In genomic region chrX:5265324-5265723, GRCh38 we compare ENCODE assay signal across 40 cellular contexts.
"Had no signal": no experiment of that assay in that cellular context is flagged by ENCODE, and none has a peak within 500 bp of the region (broad histone marks: within the 10 kb centered on the region; RNA-seq: fewer than 3 reads in every experiment).

No MANE protein-coding gene starts in this region.

- FAIRE-seq: bronchial epithelial cell, colon had no signal

- H3K27ac ChIP-seq: adrenal gland, ascending aorta, body of pancreas, brain microvascular endothelial cell, breast epithelium, cardiac muscle cell had no signal

- H3K4me3 ChIP-seq: adrenal gland, ascending aorta, body of pancreas, breast epithelium, cardiac muscle cell had no signal

- ATAC-seq: activated naive CD4-positive, alpha-beta T cell treated with anti-CD3 and anti-CD28 coated beads, Interleukin-2, amount 50 U/mL, for 72 hours; activated naive CD8-positive, alpha-beta T cell treated with anti-CD3 and anti-CD28 coated beads, Interleukin-2, amount 50 U/mL, for 24 hours; activated T-cell treated with anti-CD3 and anti-CD28 coated beads, Interleukin-2, amount 50 U/mL, for 4 hours; activated T-cell treated with anti-CD3 and anti-CD28 coated beads, Interleukin-2, amount 50 U/mL, for 72 hours; activated T-helper 17 cell treated with anti-CD3 and anti-CD28 coated beads, Interleukin-2, amount 50 U/mL, for 72 hours; body of pancreas had no signal

- H3K9me3 Mint-ChIP-seq: activated naive CD4-positive, alpha-beta T cell treated with anti-CD3 and anti-CD28 coated beads for 36 hours; activated naive CD4-positive, alpha-beta T cell treated with anti-CD3 and anti-CD28 coated beads, Interleukin-2, amount 10 ng/mL, durations not matched to agents 7 days and 5 days; activated naive CD4-positive, alpha-beta T cell treated with anti-CD3 and anti-CD28 coated beads, Interleukin-2, amount 50 U/mL, for 24 hours; activated naive CD4-positive, alpha-beta T cell treated with anti-CD3 and anti-CD28 coated beads, Interleukin-2, amount 50 U/mL, for 72 hours; activated naive CD8-positive, alpha-beta T cell treated with anti-CD3 and anti-CD28 coated beads for 36 hours; activated naive CD8-positive, alpha-beta T cell treated with anti-CD3 and anti-CD28 coated beads, Interleukin-2, amount 50 U/mL, for 24 hours; activated T-cell treated with anti-CD3 and anti-CD28 coated beads, Interleukin-2, amount 50 U/mL, for 4 hours; activated T-helper 1 cell treated with anti-CD3 and anti-CD28 coated beads, Interleukin-12 subunit alpha, Interleukin-12 subunit beta, Interleukin-2, Interleukin-4 antibody, amounts not matched to agents 30 ng/mL and 10 ng/mL and 1 ng/mL, durations not matched to agents 14 hours and 24 hours and 36 hours; activated T-helper 17 cell treated with anti-CD3 and anti-CD28 coated beads, Interleukin-2, amount 50 U/mL, for 72 hours; brain; central memory CD8-positive, alpha-beta T cell had no signal

- H3K27me3 ChIP-seq: adrenal gland, ascending aorta, body of pancreas, brain microvascular endothelial cell, breast epithelium, cardiac muscle cell had no signal

- H3K36me3 ChIP-seq: adrenal gland, ascending aorta, brain microvascular endothelial cell, breast epithelium, cardiac muscle cell had no signal

- H3K4me3 Mint-ChIP-seq: activated naive CD4-positive, alpha-beta T cell treated with anti-CD3 and anti-CD28 coated beads for 36 hours; activated naive CD4-positive, alpha-beta T cell treated with anti-CD3 and anti-CD28 coated beads, Interleukin-2, amount 10 ng/mL, durations not matched to agents 7 days and 5 days; activated naive CD4-positive, alpha-beta T cell treated with anti-CD3 and anti-CD28 coated beads, Interleukin-2, amount 50 U/mL, for 24 hours; activated naive CD8-positive, alpha-beta T cell; activated naive CD8-positive, alpha-beta T cell treated with anti-CD3 and anti-CD28 coated beads for 36 hours; activated naive CD8-positive, alpha-beta T cell treated with anti-CD3 and anti-CD28 coated beads, Interleukin-2, amount 10 ng/mL, durations not matched to agents 7 days and 5 days; activated naive CD8-positive, alpha-beta T cell treated with anti-CD3 and anti-CD28 coated beads, Interleukin-2, amount 50 U/mL, for 24 hours; activated T-cell treated with anti-CD3 and anti-CD28 coated beads, Interleukin-2, amount 50 U/mL, for 24 hours; activated T-cell treated with anti-CD3 and anti-CD28 coated beads, Interleukin-2, amount 50 U/mL, for 4 hours; activated T-cell treated with anti-CD3 and anti-CD28 coated beads, Interleukin-2, amount 50 U/mL, for 72 hours; activated T-helper 1 cell treated with anti-CD3 and anti-CD28 coated beads, Interleukin-12 subunit alpha, Interleukin-12 subunit beta, Interleukin-2, Interleukin-4 antibody, amounts not matched to agents 30 ng/mL and 10 ng/mL and 1 ng/mL, durations not matched to agents 14 hours and 24 hours and 36 hours; activated T-helper 17 cell treated with anti-CD3 and anti-CD28 coated beads, Interleukin-2, amount 50 U/mL, for 72 hours; brain; central memory CD8-positive, alpha-beta T cell had no signal

- H3K27me3 Mint-ChIP-seq: activated naive CD4-positive, alpha-beta T cell treated with anti-CD3 and anti-CD28 coated beads, Interleukin-2, amount 10 ng/mL, durations not matched to agents 7 days and 5 days; activated naive CD4-positive, alpha-beta T cell treated with anti-CD3 and anti-CD28 coated beads, Interleukin-2, amount 50 U/mL, for 24 hours; activated naive CD8-positive, alpha-beta T cell; activated naive CD8-positive, alpha-beta T cell treated with anti-CD3 and anti-CD28 coated beads for 36 hours; activated naive CD8-positive, alpha-beta T cell treated with anti-CD3 and anti-CD28 coated beads, Interleukin-2, amount 10 ng/mL, durations not matched to agents 7 days and 5 days; activated naive CD8-positive, alpha-beta T cell treated with anti-CD3 and anti-CD28 coated beads, Interleukin-2, amount 50 U/mL, for 24 hours; activated T-cell treated with anti-CD3 and anti-CD28 coated beads, Interleukin-2, amount 50 U/mL, for 24 hours; activated T-helper 17 cell treated with anti-CD3 and anti-CD28 coated beads, Interleukin-2, amount 50 U/mL, for 72 hours; brain; central memory CD8-positive, alpha-beta T cell had no signal

- H3K4me1 ChIP-seq: adrenal gland, ascending aorta, body of pancreas, breast epithelium had no signal

- H3K27ac Mint-ChIP-seq: activated naive CD4-positive, alpha-beta T cell treated with anti-CD3 and anti-CD28 coated beads for 36 hours; activated naive CD4-positive, alpha-beta T cell treated with anti-CD3 and anti-CD28 coated beads, Interleukin-2, amount 10 ng/mL, durations not matched to agents 7 days and 5 days; activated naive CD4-positive, alpha-beta T cell treated with anti-CD3 and anti-CD28 coated beads, Interleukin-2, amount 50 U/mL, for 24 hours; activated naive CD4-positive, alpha-beta T cell treated with anti-CD3 and anti-CD28 coated beads, Interleukin-2, amount 50 U/mL, for 72 hours; activated naive CD8-positive, alpha-beta T cell; activated naive CD8-positive, alpha-beta T cell treated with anti-CD3 and anti-CD28 coated beads for 36 hours; activated naive CD8-positive, alpha-beta T cell treated with anti-CD3 and anti-CD28 coated beads, Interleukin-2, amount 10 ng/mL, durations not matched to agents 7 days and 5 days; activated naive CD8-positive, alpha-beta T cell treated with anti-CD3 and anti-CD28 coated beads, Interleukin-2, amount 50 U/mL, for 24 hours; activated T-cell treated with anti-CD3 and anti-CD28 coated beads, Interleukin-2, amount 50 U/mL, for 24 hours; activated T-cell treated with anti-CD3 and anti-CD28 coated beads, Interleukin-2, amount 50 U/mL, for 72 hours; activated T-helper 1 cell treated with anti-CD3 and anti-CD28 coated beads, Interleukin-12 subunit alpha, Interleukin-12 subunit beta, Interleukin-2, Interleukin-4 antibody, amounts not matched to agents 30 ng/mL and 10 ng/mL and 1 ng/mL, durations not matched to agents 14 hours and 24 hours and 36 hours; activated T-helper 17 cell treated with anti-CD3 and anti-CD28 coated beads, Interleukin-2, amount 50 U/mL, for 72 hours; activated T-helper 2 cell treated with anti-CD3 and anti-CD28 coated beads, Interferon-gamma antibody, Interleukin-2, Interleukin-4, amounts not matched to agents 10 μg/mL and 5 μg/mL and 100 μg/mL, durations not matched to agents 14 hours and 24 hours and 36 hours; brain had no signal

- DNase-seq: activated effector memory CD4-positive, alpha-beta T cell treated with anti-CD3 and anti-CD28 coated beads, Interleukin-2, amount 50 U/mL, for 16 hours; activated effector memory CD4-positive, alpha-beta T cell treated with Interleukin-2 at 50 U/mL for 16 hours; activated gamma-delta T cell; activated gamma-delta T cell treated with Interleukin-2 at 50 U/mL for 16 hours; activated naive CD4-positive, alpha-beta T cell; activated naive CD4-positive, alpha-beta T cell treated with anti-CD3 and anti-CD28 coated beads for 36 hours; activated naive CD4-positive, alpha-beta T cell treated with anti-CD3 and anti-CD28 coated beads, Interleukin-2, amount 10 ng/mL, durations not matched to agents 7 days and 5 days; activated naive CD4-positive, alpha-beta T cell treated with anti-CD3 and anti-CD28 coated beads, Interleukin-2, amount 50 U/mL, for 16 hours; activated naive CD4-positive, alpha-beta T cell treated with Interleukin-2 at 50 U/mL for 16 hours; activated naive CD8-positive, alpha-beta T cell treated with anti-CD3 and anti-CD28 coated beads for 36 hours; activated naive CD8-positive, alpha-beta T cell treated with anti-CD3 and anti-CD28 coated beads, Interleukin-2, amount 10 ng/mL, durations not matched to agents 7 days and 5 days; activated naive CD8-positive, alpha-beta T cell treated with anti-CD3 and anti-CD28 coated beads, Interleukin-2, amount 50 U/mL, for 24 hours; activated T-cell treated with anti-CD3 and anti-CD28 coated beads, Interleukin-2, amount 50 U/mL, for 1 hour; activated T-cell treated with anti-CD3 and anti-CD28 coated beads, Interleukin-2, amount 50 U/mL, for 24 hours; activated T-cell treated with anti-CD3 and anti-CD28 coated beads, Interleukin-2, amount 50 U/mL, for 4 hours; activated T-cell treated with anti-CD3 and anti-CD28 coated beads, Interleukin-2, amount 50 U/mL, for 48 hours; activated T-cell treated with anti-CD3 and anti-CD28 coated beads, Interleukin-2, amount 50 U/mL, for 72 hours; adrenal gland; amniotic stem cell; amygdala; anterior cingulate cortex; aorta; body of pancreas; brain microvascular endothelial cell; caudate nucleus; central memory CD4-positive, alpha-beta T cell; cerebellar nuclear complex had no signal

- H3K9me3 ChIP-seq: adrenal gland, body of pancreas had no signal

- H3K4me1 Mint-ChIP-seq: activated naive CD4-positive, alpha-beta T cell treated with anti-CD3 and anti-CD28 coated beads, Interleukin-2, amount 10 ng/mL, durations not matched to agents 7 days and 5 days; activated naive CD4-positive, alpha-beta T cell treated with anti-CD3 and anti-CD28 coated beads, Interleukin-2, amount 50 U/mL, for 24 hours; activated naive CD8-positive, alpha-beta T cell treated with anti-CD3 and anti-CD28 coated beads for 36 hours; activated naive CD8-positive, alpha-beta T cell treated with anti-CD3 and anti-CD28 coated beads, Interleukin-2, amount 10 ng/mL, durations not matched to agents 7 days and 5 days; activated naive CD8-positive, alpha-beta T cell treated with anti-CD3 and anti-CD28 coated beads, Interleukin-2, amount 50 U/mL, for 24 hours; activated T-helper 17 cell treated with anti-CD3 and anti-CD28 coated beads, Interleukin-2, amount 50 U/mL, for 72 hours; brain; central memory CD8-positive, alpha-beta T cell had no signal

- H3K36me3 Mint-ChIP-seq: activated naive CD4-positive, alpha-beta T cell treated with anti-CD3 and anti-CD28 coated beads, Interleukin-2, amount 10 ng/mL, durations not matched to agents 7 days and 5 days; activated naive CD4-positive, alpha-beta T cell treated with anti-CD3 and anti-CD28 coated beads, Interleukin-2, amount 50 U/mL, for 24 hours; activated naive CD4-positive, alpha-beta T cell treated with anti-CD3 and anti-CD28 coated beads, Interleukin-2, amount 50 U/mL, for 72 hours; activated naive CD8-positive, alpha-beta T cell; activated naive CD8-positive, alpha-beta T cell treated with anti-CD3 and anti-CD28 coated beads for 36 hours; activated naive CD8-positive, alpha-beta T cell treated with anti-CD3 and anti-CD28 coated beads, Interleukin-2, amount 10 ng/mL, durations not matched to agents 7 days and 5 days; brain had no signal
